23 cellular contexts compared by ENCODE assay signal in the genomic region with DNA sequence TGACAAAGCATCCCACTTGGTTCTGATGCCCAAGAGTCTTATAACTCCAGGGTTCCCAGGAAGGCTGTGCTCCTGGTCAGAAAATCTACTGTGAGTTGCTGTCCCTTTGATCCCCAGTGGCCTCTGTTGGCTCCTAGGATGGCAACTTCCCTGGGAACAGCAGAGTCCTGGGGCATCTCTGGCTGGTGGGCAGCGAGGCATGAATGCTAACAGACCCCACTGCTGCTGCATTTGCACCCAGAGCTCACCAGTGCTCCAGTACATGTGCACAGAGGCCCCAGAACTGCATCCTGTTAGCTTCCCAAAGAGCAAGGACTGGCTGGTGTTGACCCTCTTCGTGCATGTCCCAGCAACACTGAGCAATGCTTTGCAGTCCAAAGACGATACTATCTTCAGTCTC. TPM values are rescaled to one million over a fixed set of nuclear protein-coding genes. Genes with fewer than 3 reads are reported as not detected.
DNase-seq lines count a peak whose midpoint lies in the region; ATAC-seq and TF ChIP-seq lines count a peak whose summit lies in the region.
"Had no signal": no experiment of that assay in that cellular context is flagged by ENCODE, and none has a peak within 500 bp of the region (broad histone marks: within the 10 kb centered on the region; RNA-seq: fewer than 3 reads in every experiment).

No MANE protein-coding gene starts in this region.

- H2BK5ac ChIP-seq in neuronal stem cell (ENCODE audit: low read length) = no peak overlapping the region

- no peak overlapping the region for H3K14ac ChIP-seq in neuronal stem cell (ENCODE audit: low read length)

- no CpG with 5 or more reads among the region's 3 CpGs for WGBS in neuronal stem cell (ENCODE audit: extremely low coverage in 2 of 2, insufficient read length in 2 of 2, insufficient replicate concordance in 1 of 2), 2 donors

- DNase-seq in cardiac septum (ENCODE audit: low spot score) (peak; percentile 66), right atrium auricular region (ENCODE audit: low spot score) (no peak), HFFc6 (no peak), neuronal stem cell (ENCODE audit: low spot score) (no peak), gastrocnemius medialis (no peak)
- DNase-seq: 8988T; ACHN; AML-193; BE2C; CD4-positive, alpha-beta T cell; CD8-positive, alpha-beta memory T cell; DMS 273 treated with DMSO at 0.1 percent for 48 hours; DMS79; GF-D8; H9 had no signal

- H3K27ac Mint-ChIP-seq in HFFc6 = peak overlapping the region; percentile 14
- H3K27ac Mint-ChIP-seq: CD14-positive monocyte; CD4-positive, alpha-beta T cell; CD8-positive, alpha-beta memory T cell; GM23338; H9 had no signal

- TF ChIP-seq CTCF in right atrium auricular region (IDR thresholded peaks at IDR 0.05) (no peak), HFFc6 (IDR thresholded peaks at IDR 0.05) (no peak), gastrocnemius medialis (IDR thresholded peaks at IDR 0.05 in 4 of 5, conservative IDR thresholded peaks at IDR 0.05 in 1 of 5) (no peak)

- no peak overlapping the region for H4K8ac ChIP-seq in neuronal stem cell (ENCODE audit: low read depth, low read length)

- no peak overlapping the region for H2AK5ac ChIP-seq in neuronal stem cell (ENCODE audit: low read depth, low read length)

- H3K9me3 ChIP-seq in right atrium auricular region (no peaks in the 10 kb centered on the region), neuronal stem cell (replicated peaks in 1 of 2; ENCODE audit: control insufficient read depth in 2 of 2, insufficient read depth in 1 of 2, low read depth in 1 of 2, low read length in 2 of 2) (peaks cover 0 to 12% of the 10 kb centered on the region in 2 donors), gastrocnemius medialis (no peaks in the 10 kb centered on the region)
- H3K9me3 ChIP-seq: A549; BE2C; BLaER1 treated with 17β-estradiol and CSF1 and Interleukin-3, amounts not matched to agents 10 nM and 100 nM had no signal

- ATAC-seq in gastrocnemius medialis (no peak), HG03457 (IDR thresholded peaks at IDR 0.05; ENCODE audit: unreplicated experiment) (no peak)
- ATAC-seq: A549, GM23338, HCT116 had no signal

- H3K23ac ChIP-seq in neuronal stem cell (ENCODE audit: low read depth, low read length, poor library complexity) = peak overlapping the region; percentile 61

- no peaks in the 10 kb centered on the region for H3K9me3 Mint-ChIP-seq in HFFc6
- H3K9me3 Mint-ChIP-seq: CD4-positive, alpha-beta T cell; GM23338; H9 had no signal

- in situ Hi-C loops in gastrocnemius medialis (cut with MboI; ENCODE audit: low sequenced_read_pairs in 4 of 4) = no loop called here

- no peak overlapping the region for H2BK120ac ChIP-seq in neuronal stem cell (ENCODE audit: low read depth, low read length)

- H3K36me3 Mint-ChIP-seq in HFFc6 (ENCODE audit: low read depth) = peaks cover 47% of the 10 kb centered on the region
- H3K36me3 Mint-ChIP-seq: CD14-positive monocyte had no signal

- no peaks in the 10 kb centered on the region for H3K79me1 ChIP-seq in neuronal stem cell (ENCODE audit: low read depth, low read length)

- H3K4me2 ChIP-seq in neuronal stem cell (ENCODE audit: insufficient read depth, low read length, poor library complexity, severe bottlenecking) = no peak overlapping the region
- H3K4me2 ChIP-seq: A549; BLaER1 treated with 17β-estradiol and CSF1 and Interleukin-3, amounts not matched to agents 10 nM and 100 nM; GM23338 had no signal

- peak overlapping the region; percentile 12 for H2AFZ ChIP-seq in neuronal stem cell (ENCODE audit: low read length)
- H2AFZ ChIP-seq: GM23338 had no signal

- peak overlapping the region; percentile 32 for H3K18ac ChIP-seq in neuronal stem cell (ENCODE audit: low read length)

- TF ChIP-seq POLR2A in gastrocnemius medialis (IDR thresholded peaks at IDR 0.05) = no peak

- no peak overlapping the region for H3K27ac ChIP-seq in right atrium auricular region
- H3K27ac ChIP-seq in neuronal stem cell (replicated peaks; ENCODE audit: low read length) = no peak overlapping the region
- no peak overlapping the region for H3K27ac ChIP-seq in gastrocnemius medialis
- H3K27ac ChIP-seq: A549; BLaER1 treated with 17β-estradiol and CSF1 and Interleukin-3, amounts not matched to agents 10 nM and 100 nM had no signal

- H3K4me3 ChIP-seq in right atrium auricular region (no peak overlapping the region), neuronal stem cell (ENCODE audit: low read length in 2 of 2) (no peak overlapping the region), gastrocnemius medialis (no peak overlapping the region)
- H3K4me3 ChIP-seq: A549; BLaER1 treated with 17β-estradiol and CSF1 and Interleukin-3, amounts not matched to agents 10 nM and 100 nM; GM23338 had no signal

- H3K36me3 ChIP-seq in right atrium auricular region (peaks cover 6% of the 10 kb centered on the region), neuronal stem cell (replicated peaks in 1 of 2; ENCODE audit: control insufficient read depth in 2 of 2, insufficient read depth in 2 of 2, low read length in 2 of 2) (no peaks in the 10 kb centered on the region), gastrocnemius medialis (peaks cover 0 to 8% of the 10 kb centered on the region in 2 donors)
- H3K36me3 ChIP-seq: BE2C had no signal

- H3K4me1 Mint-ChIP-seq in HFFc6 (ENCODE audit: low read depth) = peaks cover 31% of the 10 kb centered on the region
- H3K4me1 Mint-ChIP-seq: CD14-positive monocyte; CD8-positive, alpha-beta memory T cell; GM23338 had no signal

- no peak overlapping the region for H3K4me3 Mint-ChIP-seq in HFFc6
- H3K4me3 Mint-ChIP-seq: CD14-positive monocyte; CD4-positive, alpha-beta T cell; CD8-positive, alpha-beta memory T cell; GM23338; H9 had no signal

- intact Hi-C loops in cardiac septum (cut with DNase I) (no loop called here), gastrocnemius medialis (cut with DNase I; ENCODE audit: low total_unique reads) (no loop called here)

- no peaks in the 10 kb centered on the region for H3K4me1 ChIP-seq in right atrium auricular region
- no peaks in the 10 kb centered on the region for H3K4me1 ChIP-seq in neuronal stem cell (ENCODE audit: control insufficient read depth in 2 of 2, insufficient read depth in 1 of 2, low read depth in 1 of 2, low read length in 2 of 2)
- H3K4me1 ChIP-seq in gastrocnemius medialis = peaks cover 0 to 4% of the 10 kb centered on the region in 2 donors
- H3K4me1 ChIP-seq: A549; BE2C; BLaER1 treated with 17β-estradiol and CSF1 and Interleukin-3, amounts not matched to agents 10 nM and 100 nM had no signal

- no peak overlapping the region for H4K91ac ChIP-seq in neuronal stem cell (ENCODE audit: low read depth, low read length, poor library complexity)

- H2BK15ac ChIP-seq in neuronal stem cell (ENCODE audit: low read length) = no peak overlapping the region

- H3K27me3 Mint-ChIP-seq in HFFc6 (ENCODE audit: insufficient read depth) = peaks cover 23% of the 10 kb centered on the region
- H3K27me3 Mint-ChIP-seq: CD4-positive, alpha-beta T cell; CD8-positive, alpha-beta memory T cell had no signal

- no peak overlapping the region for H3K9ac ChIP-seq in neuronal stem cell (ENCODE audit: low read depth, low read length, poor library complexity)
- H3K9ac ChIP-seq: BLaER1 treated with 17β-estradiol and CSF1 and Interleukin-3, amounts not matched to agents 10 nM and 100 nM had no signal

- H3K27me3 ChIP-seq in right atrium auricular region = no peaks in the 10 kb centered on the region
- peaks cover 0 to 3% (median 0%) of the 10 kb centered on the region in 3 experiments for H3K27me3 ChIP-seq in neuronal stem cell (ENCODE audit: control insufficient read depth in 3 of 3, insufficient read depth in 3 of 3, low read depth in 1 of 3, low read length in 3 of 3)
- H3K27me3 ChIP-seq in gastrocnemius medialis = no peaks in the 10 kb centered on the region
- H3K27me3 ChIP-seq: BE2C; BLaER1 treated with 17β-estradiol and CSF1 and Interleukin-3, amounts not matched to agents 10 nM and 100 nM had no signal

- peak overlapping the region; percentile 39 for H3K4ac ChIP-seq in neuronal stem cell (ENCODE audit: low read length)

- H2BK12ac ChIP-seq in neuronal stem cell (ENCODE audit: low read length) = no peak overlapping the region

RNA-seq across cellular contexts. Expression of gene CAV3, which starts 15.7 kb away (rescaled TPM):
- 24.8 TPM for total RNA-seq in cardiac septum
- 10 to 100 TPM; 16.7 to 22.9 TPM for total RNA-seq in right atrium auricular region
- total RNA-seq in HFFc6 (2021; fragmentation: NEBNext Ultra II Directional; extraction: Animal tissue kit (Norgen Biotek cat#: 25700)) = under 1 TPM in 1 of 6 experiments, not detected in 5; 0.25 TPM
- polyA plus RNA-seq in neuronal stem cell (2013, experiment 1 of 2) = 0.03 TPM
- 0.04 TPM for polyA plus RNA-seq in neuronal stem cell (2013, experiment 2 of 2)
- 10 to 100 TPM; 12.0 to 19.7 (median 14.3) TPM for total RNA-seq in gastrocnemius medialis
- total RNA-seq: CD4-positive, alpha-beta T cell; CD8-positive, alpha-beta memory T cell; G401; GM23338; H4; H9 had no signal
- polyA plus RNA-seq: A549; CD14-positive monocyte; CD8-positive, alpha-beta memory T cell; GM23338 had no signal

RNA-seq across cellular contexts. Expression of gene OXTR, which starts 20.1 kb away (rescaled TPM):
- total RNA-seq in cardiac septum = 0.30 TPM
- under 1 TPM; 0.47 to 0.52 TPM for total RNA-seq in right atrium auricular region
- 100 to 1,000 TPM; 596 to 899 (median 635) TPM for total RNA-seq in HFFc6 (2021; fragmentation: NEBNext Ultra II Directional; extraction: Animal tissue kit (Norgen Biotek cat#: 25700))
- polyA plus RNA-seq in neuronal stem cell (2013, experiment 1 of 2) = 0.73 TPM
- polyA plus RNA-seq in neuronal stem cell (2013, experiment 2 of 2) = 0.69 TPM
- under 1 TPM in 1 of 4 donors, not detected in 3; 0.20 TPM for total RNA-seq in gastrocnemius medialis

Comparison
In these comparisons a context has a peak if more than half of its experiments do, and no peak if none do; other contexts are left out.
1. RNA of gene CAV3, which starts 15.7 kb away (total RNA-seq): 24.8 TPM in cardiac septum (single experiment), 16.7 to 22.9 TPM in right atrium auricular region and 12.0 to 19.7 TPM in gastrocnemius medialis; 0.25 TPM in HFFc6; every median in the first group is over 10 times any median in the second.
2. RNA of gene OXTR, which starts 20.1 kb away (total RNA-seq): 596 to 899 TPM in HFFc6; 0.47 to 0.52 TPM in right atrium auricular region, 0.30 TPM in cardiac septum (single experiment) and 0.20 TPM in gastrocnemius medialis; every median in the first group is over 100 times any median in the second.